ENCODE assay signal across 1 cellular context in the genomic region with DNA sequence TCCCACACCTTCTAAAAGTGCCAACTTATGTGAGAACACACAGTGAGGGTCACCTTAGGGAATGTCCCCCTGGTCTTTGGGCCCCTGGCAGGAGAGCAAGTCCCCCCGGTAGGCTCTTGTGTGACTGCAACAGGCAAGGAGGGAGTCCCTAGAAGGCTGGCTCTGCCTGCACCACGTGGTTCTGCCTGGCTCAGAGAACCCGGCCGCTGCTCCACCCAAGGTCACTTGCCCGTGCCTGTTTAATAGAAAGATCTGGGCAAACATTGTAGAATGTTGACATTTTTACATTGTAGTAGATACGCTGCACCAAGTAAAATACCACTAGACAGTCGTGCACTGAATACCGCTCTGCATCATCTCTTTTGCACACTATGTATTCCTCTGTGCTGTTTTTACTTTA.
TF ChIP-seq lines count a peak whose summit lies in the region.

No MANE protein-coding gene starts in this region.

TF ChIP-seq in K562, 482 proteins besides CTCF, POLR2A, EP300 and RAD21:
- TF ChIP-seq USF2 (CRISPR knock-in tag; IDR thresholded peaks at IDR 0.05) (0 out of 2 replicates have a peak, but pooled peaks have one; percentile 12), NFYB (IDR thresholded peaks at IDR 0.05; ENCODE audit: extremely low read depth, insufficient read length) (no peak)
